In genomic region chr1:5610432-5610831, GRCh38 we compare ENCODE assay signal across 22 cellular contexts.
DNase-seq lines count a peak whose midpoint lies in the region; ATAC-seq, FAIRE-seq and TF ChIP-seq lines count a peak whose summit lies in the region.
"Had no signal": no experiment of that assay in that cellular context is flagged by ENCODE, and none has a peak within 500 bp of the region (broad histone marks: within the 10 kb centered on the region; RNA-seq: fewer than 3 reads in every experiment).

No MANE protein-coding gene starts in this region.

- H3K9me3 Mint-ChIP-seq in CD8-positive, alpha-beta memory T cell, result peaks cover 0 to 5% (median 2%) of the 10 kb centered on the region in 5 donors

- H3K9ac ChIP-seq in HepG2 (ENCODE audit: insufficient read depth, low read depth, low read length), result no peak overlapping the region
- no peak overlapping the region for H3K9ac ChIP-seq in K562 (ENCODE audit: insufficient read depth in 1 of 2, low read depth in 2 of 2, low read length in 2 of 2)
- H3K9ac ChIP-seq: BLaER1 had no signal

- no peaks in the 10 kb centered on the region for H3K9me2 ChIP-seq in hepatocyte (replicated peaks; ENCODE audit: insufficient read depth)

- BruUV-seq in HepG2 (replicated peaks; lab: Mats Ljungman, UMichigan) (no TSS peak), K562 (replicated peaks; lab: Mats Ljungman, UMichigan) (no TSS peak)

- H3K4me2 ChIP-seq in HepG2 (ENCODE audit: low read depth, low read length), result no peak overlapping the region
- H3K4me2 ChIP-seq in K562 (ENCODE audit: insufficient read depth, low read length), result no peak overlapping the region
- H3K4me2 ChIP-seq in hepatocyte, result no peak overlapping the region
- H3K4me2 ChIP-seq: A549, BLaER1 had no signal

- intact Hi-C loops in HepG2 (cut with micrococcal nuclease; ENCODE audit: unreplicated experiment), result no loop called here
- intact Hi-C loops in right lobe of liver (cut with DNase I), result no loop called here
- intact Hi-C loops in K562 (cut with micrococcal nuclease), result no loop called here

- H2AFZ ChIP-seq in HepG2 (ENCODE audit: low read length) (no peak overlapping the region), K562 (ENCODE audit: low read depth, low read length) (no peak overlapping the region), hepatocyte (no peak overlapping the region)

- H3K36me3 Mint-ChIP-seq in CD8-positive, alpha-beta memory T cell, result peaks cover 0 to 4% (median 2%) of the 10 kb centered on the region in 3 donors
- H3K36me3 Mint-ChIP-seq: CD14-positive monocyte; CD4-positive, alpha-beta memory T cell; CD4-positive, CD25-positive, alpha-beta regulatory T cell had no signal

- TF ChIP-seq CTCF in HepG2 (CRISPR knock-in tag; IDR thresholded peaks at IDR 0.05) (no peak), right lobe of liver (IDR thresholded peaks at IDR 0.05) (no peak), K562 (IDR thresholded peaks at IDR 0.05 in 2 of 3, conservative IDR thresholded peaks at IDR 0.05 in 1 of 3; ENCODE audit: insufficient read depth in 2 of 3, low read depth in 1 of 3, low read length in 3 of 3) (no peak), hepatocyte (IDR thresholded peaks at IDR 0.05; ENCODE audit: poor library complexity) (no peak)

- H3K9me3 ChIP-seq in HepG2 (ENCODE audit: low read length), result no peaks in the 10 kb centered on the region
- no peaks in the 10 kb centered on the region for H3K9me3 ChIP-seq in right lobe of liver
- no peaks in the 10 kb centered on the region for H3K9me3 ChIP-seq in K562 (replicated peaks; ENCODE audit: control insufficient read depth, insufficient read depth, low read depth, low read length)
- H3K9me3 ChIP-seq in hepatocyte (ENCODE audit: low read depth), result no peaks in the 10 kb centered on the region
- H3K9me3 ChIP-seq in CD8-positive, alpha-beta memory T cell (ENCODE audit: low read length), result no peaks in the 10 kb centered on the region
- H3K9me3 ChIP-seq: A549, BE2C, Caco-2 had no signal

- H3K27me3 ChIP-seq in HepG2 (ENCODE audit: control insufficient read depth in 1 of 2, insufficient read depth in 2 of 2, low read length in 2 of 2) (peaks cover 0 to 6% of the 10 kb centered on the region in 2 experiments; a peak in 2 of 5 replicates), right lobe of liver (no peaks in the 10 kb centered on the region), K562 (ENCODE audit: control insufficient read depth in 2 of 2, insufficient read depth in 2 of 2, low read length in 2 of 2) (peaks cover 5 to 10% of the 10 kb centered on the region in 2 experiments; a peak in 3 of 5 replicates), hepatocyte (no peaks in the 10 kb centered on the region)
- no peaks in the 10 kb centered on the region for H3K27me3 ChIP-seq in CD8-positive, alpha-beta memory T cell (ENCODE audit: insufficient read depth, low read length, poor library complexity, severe bottlenecking)
- H3K27me3 ChIP-seq: BE2C, BLaER1 had no signal

- H3K4me1 ChIP-seq in HepG2 (ENCODE audit: insufficient read depth, low read length), result no peaks in the 10 kb centered on the region
- H3K4me1 ChIP-seq in right lobe of liver, result no peaks in the 10 kb centered on the region
- no peaks in the 10 kb centered on the region for H3K4me1 ChIP-seq in K562 (replicated peaks in 1 of 2; ENCODE audit: control insufficient read depth in 2 of 2, insufficient read depth in 2 of 2, low read length in 2 of 2)
- peaks cover 7% of the 10 kb centered on the region for H3K4me1 ChIP-seq in hepatocyte (ENCODE audit: insufficient read depth)
- H3K4me1 ChIP-seq in CD8-positive, alpha-beta memory T cell (ENCODE audit: insufficient read depth, low read length), result no peaks in the 10 kb centered on the region
- H3K4me1 ChIP-seq: A549, BE2C, Caco-2 had no signal

- H3K27me3 Mint-ChIP-seq in CD8-positive, alpha-beta memory T cell, result peaks cover 22 to 49% of the 10 kb centered on the region in 2 donors

- CTCF ChIA-PET in HepG2 (lab: Yijun Ruan, JAX; ENCODE audit: low intra/inter-chr PET ratio, low total read pairs) (no interaction called here), K562 (lab: Yijun Ruan, JAX; ENCODE audit: low intra/inter-chr PET ratio) (no interaction called here)
- CTCF ChIA-PET in CD8-positive, alpha-beta memory T cell (lab: Charles Lee), result interaction anchor here (1.5 kb wide), 1 partner anchor 99 kb away, joined by 3 read pairs; no protein-coding TSS in a partner anchor

- TF ChIP-seq RAD21 in HepG2 (CRISPR knock-in tag; IDR thresholded peaks at IDR 0.05) (no peak), K562 (CRISPR knock-in tag; conservative IDR thresholded peaks at IDR 0.05 in 1 of 2, IDR thresholded peaks at IDR 0.05 in 1 of 2) (no peak)

- no peak for TF ChIP-seq EP300 in HepG2 (IDR thresholded peaks at IDR 0.05; ENCODE audit: low read depth in 2 of 2, low read length in 2 of 2)
- no peak for TF ChIP-seq EP300 in HepG2 (CRISPR knock-in tag; IDR thresholded peaks at IDR 0.05; ENCODE audit: borderline replicate concordance)
- no peak for TF ChIP-seq EP300 in K562 (IDR thresholded peaks at IDR 0.05; ENCODE audit: low read length)

- WGBS in HepG2 (ENCODE audit: low lambda C conversion rate), result 0% methylated on average over 1 of the region's 1 CpG
- WGBS in right lobe of liver (ENCODE audit: insufficient coverage, low coverage, low lambda C conversion rate, missing lambda C conversion rate), result 50% methylated on average over 1 of the region's 1 CpG
- WGBS in K562 (ENCODE audit: insufficient coverage, low coverage, missing lambda C conversion rate), result 0% methylated on average over 1 of the region's 1 CpG
- 88% methylated on average over 1 of the region's 1 CpG for WGBS in hepatocyte (ENCODE audit: low lambda C conversion rate, missing lambda C conversion rate)

- DNase-seq in HepG2 (ENCODE audit: low spot score) (no peak), right lobe of liver (no peak), K562 (ENCODE audit: extremely low read depth in 1 of 4, low spot score in 3 of 4) (no peak), hepatocyte (ENCODE audit: low spot score) (no peak)
- DNase-seq in CD8-positive, alpha-beta memory T cell, result no peak
- DNase-seq: BE2C; C1 segment of cervical spinal cord; Caco-2; Calu3; CD4-positive, alpha-beta memory T cell; CD4-positive, CD25-positive, alpha-beta regulatory T cell; DMS79 treated with DMSO at 0.1 percent for 48 hours; GF-D8 had no signal

- H3K4me1 Mint-ChIP-seq in CD8-positive, alpha-beta memory T cell, result no peaks in the 10 kb centered on the region
- H3K4me1 Mint-ChIP-seq: CD14-positive monocyte; CD4-positive, alpha-beta memory T cell; CD4-positive, CD25-positive, alpha-beta regulatory T cell had no signal

- no peak for FAIRE-seq in HepG2 (lab: Jason Lieb, UNC)
- no peak for FAIRE-seq in K562 (lab: Jason Lieb, UNC)
- FAIRE-seq: A549, D721Med, G401.6, GM12891, GM19239 had no signal

- in situ Hi-C loops in HepG2 (cut with HindIII; ENCODE audit: extremely low pct_ligation_motif_present, low pct_unique_long_range_greater_than_20kb) (no loop called here), K562 (cut with MboI) (no loop called here)

- ATAC-seq in HepG2, result no peak
- ATAC-seq in right lobe of liver, result no peak
- no peak for ATAC-seq in K562
- ATAC-seq in HG02981 (IDR thresholded peaks at IDR 0.05; ENCODE audit: unreplicated experiment), result no peak
- ATAC-seq: A549 had no signal

- no peak overlapping the region for H3K27ac Mint-ChIP-seq in CD8-positive, alpha-beta memory T cell
- H3K27ac Mint-ChIP-seq: CD14-positive monocyte; CD4-positive, alpha-beta memory T cell; CD4-positive, CD25-positive, alpha-beta regulatory T cell had no signal

- H3K36me3 ChIP-seq in HepG2 (replicated peaks in 1 of 2; ENCODE audit: control insufficient read depth in 1 of 2, insufficient read depth in 2 of 2, low read length in 2 of 2), result no peaks in the 10 kb centered on the region
- H3K36me3 ChIP-seq in right lobe of liver, result no peaks in the 10 kb centered on the region
- H3K36me3 ChIP-seq in K562 (ENCODE audit: control insufficient read depth, insufficient read depth, low read length), result no peaks in the 10 kb centered on the region
- H3K36me3 ChIP-seq in hepatocyte (replicated peaks; ENCODE audit: insufficient read depth, low read depth), result no peaks in the 10 kb centered on the region
- no peaks in the 10 kb centered on the region for H3K36me3 ChIP-seq in CD8-positive, alpha-beta memory T cell (ENCODE audit: insufficient read depth, low read length)
- H3K36me3 ChIP-seq: BE2C, BLaER1 had no signal

- TF ChIP-seq POLR2A in HepG2 (IDR thresholded peaks at IDR 0.05; ENCODE audit: insufficient read depth in 1 of 2, low read depth in 2 of 2, low read length in 2 of 2) (no peak), right lobe of liver (IDR thresholded peaks at IDR 0.05) (no peak), K562 (conservative IDR thresholded peaks at IDR 0.05) (no peak)

- POLR2A ChIA-PET in HepG2 (lab: Yijun Ruan, JAX), result no interaction called here
- POLR2A ChIA-PET in K562 (lab: Yijun Ruan, JAX), result no interaction called here
- POLR2A ChIA-PET in CD8-positive, alpha-beta memory T cell (lab: Charles Lee), result interaction anchor here (0.6 kb wide), 1 partner anchor 90 kb away, joined by 8 read pairs; no protein-coding TSS in a partner anchor

- H3K79me2 ChIP-seq in HepG2 (ENCODE audit: insufficient read depth, low read length) (no peaks in the 10 kb centered on the region), K562 (ENCODE audit: control insufficient read depth, insufficient read depth, low read length) (no peaks in the 10 kb centered on the region), hepatocyte (no peaks in the 10 kb centered on the region)

- H3K4me3 ChIP-seq in HepG2 (replicated peaks in 1 of 3; ENCODE audit: insufficient read depth in 1 of 3, low read depth in 2 of 3, low read length in 3 of 3) (no peak overlapping the region), right lobe of liver (no peak overlapping the region), K562 (no peak overlapping the region), hepatocyte (no peak overlapping the region)
- H3K4me3 ChIP-seq in CD8-positive, alpha-beta memory T cell (ENCODE audit: low read length), result no peak overlapping the region
- H3K4me3 ChIP-seq: A549, BLaER1 had no signal

- H3K27ac ChIP-seq in HepG2 (ENCODE audit: extremely low read length, insufficient read depth, low read length), result no peak overlapping the region
- no peak overlapping the region for H3K27ac ChIP-seq in right lobe of liver
- no peak overlapping the region for H3K27ac ChIP-seq in K562 (ENCODE audit: extremely low read depth, low read depth, low read length)
- peak overlapping the region; percentile 92 for H3K27ac ChIP-seq in hepatocyte
- no peak overlapping the region for H3K27ac ChIP-seq in CD8-positive, alpha-beta memory T cell (ENCODE audit: low read depth, low read length)
- H3K27ac ChIP-seq: 22Rv1, A549, BLaER1 had no signal

- H3K9me1 ChIP-seq in K562 (ENCODE audit: control insufficient read depth, insufficient read depth, low read length), result no peaks in the 10 kb centered on the region

- H4K20me1 ChIP-seq in HepG2 (ENCODE audit: insufficient read depth, low read length), result no peaks in the 10 kb centered on the region
- H4K20me1 ChIP-seq in K562 (replicated peaks; ENCODE audit: control insufficient read depth, insufficient read depth, low read length), result no peaks in the 10 kb centered on the region
- H4K20me1 ChIP-seq in hepatocyte (ENCODE audit: insufficient read depth, poor library complexity, severe bottlenecking), result no peaks in the 10 kb centered on the region
- H4K20me1 ChIP-seq: BLaER1 had no signal

- no peak overlapping the region for H3K4me3 Mint-ChIP-seq in CD8-positive, alpha-beta memory T cell
- H3K4me3 Mint-ChIP-seq: CD14-positive monocyte; CD4-positive, alpha-beta memory T cell; CD4-positive, CD25-positive, alpha-beta regulatory T cell had no signal

TF ChIP-seq in K562, 482 proteins besides CTCF, POLR2A, EP300 and RAD21 (continues in another document):
- TF ChIP-seq C11orf30 (IDR thresholded peaks at IDR 0.05; ENCODE audit: low read depth), result peak; percentile 20; the same call in 1 of the 2 replicates

Comparison
In these comparisons a context has a peak if more than half of its experiments do, and no peak if none do; other contexts are left out.
1. Of the 241 proteins assayed by ChIP-seq in both HepG2 and K562: peak only in HepG2: MAFK; only in K562: none; in both: MAFF; in neither: 239.